ENCODE assay signal across 8 cellular contexts in the genomic region with DNA sequence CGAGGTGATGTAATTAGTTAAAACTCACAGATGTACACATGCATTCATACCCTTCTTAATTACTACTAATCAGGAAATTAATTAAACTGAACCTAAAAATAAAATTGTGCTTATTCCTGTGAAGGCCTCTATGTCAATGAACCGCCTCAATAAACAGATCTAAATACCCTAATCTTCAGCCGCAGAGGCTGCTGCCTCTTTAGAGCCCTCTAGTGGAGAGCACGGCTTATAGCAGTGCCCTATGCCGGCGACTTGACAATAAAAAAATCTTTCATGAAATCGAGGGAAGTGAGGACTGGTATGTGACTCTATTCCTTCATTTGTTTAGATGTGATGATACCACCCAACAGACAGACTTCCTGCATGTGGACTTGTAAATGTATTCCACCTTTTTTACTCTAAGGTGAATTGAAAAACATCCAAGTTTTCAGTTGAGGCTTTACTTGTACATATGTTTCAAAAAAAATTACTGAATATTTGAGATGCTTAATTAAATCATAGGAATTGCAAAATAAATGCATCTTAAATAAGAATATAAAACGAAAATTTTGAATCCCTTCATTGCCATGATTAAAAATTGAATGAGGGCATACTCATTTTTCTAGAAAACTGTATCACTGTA. TPM values are rescaled to one million over a fixed set of nuclear protein-coding genes. Genes with fewer than 3 reads are reported as not detected.
DNase-seq lines count a peak whose midpoint lies in the region; ATAC-seq and TF ChIP-seq lines count a peak whose summit lies in the region.

No MANE protein-coding gene starts in this region.

- H3K4me1 ChIP-seq in liver (ENCODE audit: control insufficient read depth in 4 of 4, insufficient read depth in 4 of 4, low read length in 3 of 4): no peaks in the 10 kb centered on the region
- H3K4me1 ChIP-seq in thyroid gland: no peaks in the 10 kb centered on the region

- peak; percentile 77 to 82 for TF ChIP-seq RAD21 in liver (IDR thresholded peaks at IDR 0.05)

- peak; percentile 96 for TF ChIP-seq CTCF in RWPE1 (conservative IDR thresholded peaks at IDR 0.05; ENCODE audit: low read depth)
- peak; percentile 88 for TF ChIP-seq CTCF in liver (IDR thresholded peaks at IDR 0.05; ENCODE audit: low read depth, low read length, missing input control)
- TF ChIP-seq CTCF in thyroid gland (IDR thresholded peaks at IDR 0.05): peak; percentile 64 to 95 (median 82)

- H3K27me3 ChIP-seq in liver (ENCODE audit: control insufficient read depth in 4 of 4, insufficient read depth in 4 of 4, low read length in 3 of 4) (no peaks in the 10 kb centered on the region), thyroid gland (no peaks in the 10 kb centered on the region)

- H3K27ac ChIP-seq in RWPE1 (no peak overlapping the region), caudate nucleus (ENCODE audit: low read depth, low read length) (no peak overlapping the region), liver (ENCODE audit: low read depth in 1 of 2, low read length in 2 of 2) (no peak overlapping the region), thyroid gland (no peak overlapping the region)

- ATAC-seq in GM21737 (IDR thresholded peaks at IDR 0.05; ENCODE audit: unreplicated experiment): peak; percentile 94

- peak; percentile 31 for DNase-seq in activated naive CD4-positive, alpha-beta T cell treated with Interleukin-2 at 50 U/mL for 16 hours
- DNase-seq in activated naive CD4-positive, alpha-beta T cell (lab: John Stamatoyannopoulos, UW): no peak
- peak; percentile 55 for DNase-seq in HT1080 (ENCODE audit: low read depth)
- peak; percentile 30 for DNase-seq in RWPE1 (ENCODE audit: low spot score)
- DNase-seq in caudate nucleus (lab: John Stamatoyannopoulos, UW): peak in 31 of 61 donors; percentile 0 to 49 (median 9)
- peak; percentile 47 to 61 for DNase-seq in thyroid gland

- CTCF ChIA-PET in RWPE1 (lab: Yijun Ruan, JAX): interaction anchor here (0.6 kb wide), 1 partner anchor 385 kb away, joined by 3 read pairs; no protein-coding TSS in a partner anchor

- H3K9me3 ChIP-seq in liver (ENCODE audit: control insufficient read depth in 4 of 4, low read length in 3 of 4): no peaks in the 10 kb centered on the region
- no peaks in the 10 kb centered on the region for H3K9me3 ChIP-seq in thyroid gland

- POLR2A ChIA-PET in RWPE1 (lab: Yijun Ruan, JAX; ENCODE audit: low non-redundant PET): no interaction called here

- H3K4me3 ChIP-seq in liver (ENCODE audit: low read depth in 1 of 3, low read length in 3 of 3) (no peak overlapping the region), thyroid gland (replicated peaks in 1 of 3) (no peak overlapping the region)

- H3K9ac ChIP-seq in liver (ENCODE audit: low read depth in 1 of 2, low read length in 2 of 2): no peak overlapping the region

- no peak for TF ChIP-seq POLR2A in thyroid gland (IDR thresholded peaks at IDR 0.05)

- intact Hi-C loops in thyroid gland (cut with DNase I): no loop called here

- WGBS in liver: 17% methylated on average over 8 of the region's 8 CpGs
- 25 to 30% methylated on average over 8 of the region's 8 CpGs for whole genome bisulfite sequencing in thyroid gland, 2 donors

- H3K36me3 ChIP-seq in liver (ENCODE audit: control insufficient read depth in 4 of 4, insufficient read depth in 3 of 4, low read depth in 1 of 4, low read length in 3 of 4): no peaks in the 10 kb centered on the region
- no peaks in the 10 kb centered on the region for H3K36me3 ChIP-seq in thyroid gland

TF ChIP-seq in liver, 16 proteins besides CTCF, POLR2A, EP300 and RAD21:
- TF ChIP-seq RXRA (IDR thresholded peaks at IDR 0.05) (peak in 1 of 2 donors; percentile 49), HNF4A (conservative IDR thresholded peaks at IDR 0.05) (no peak), NR2F2 (IDR thresholded peaks at IDR 0.05) (no peak), YY1 (IDR thresholded peaks at IDR 0.05) (no peak)
- TF ChIP-seq, protein P1, sequence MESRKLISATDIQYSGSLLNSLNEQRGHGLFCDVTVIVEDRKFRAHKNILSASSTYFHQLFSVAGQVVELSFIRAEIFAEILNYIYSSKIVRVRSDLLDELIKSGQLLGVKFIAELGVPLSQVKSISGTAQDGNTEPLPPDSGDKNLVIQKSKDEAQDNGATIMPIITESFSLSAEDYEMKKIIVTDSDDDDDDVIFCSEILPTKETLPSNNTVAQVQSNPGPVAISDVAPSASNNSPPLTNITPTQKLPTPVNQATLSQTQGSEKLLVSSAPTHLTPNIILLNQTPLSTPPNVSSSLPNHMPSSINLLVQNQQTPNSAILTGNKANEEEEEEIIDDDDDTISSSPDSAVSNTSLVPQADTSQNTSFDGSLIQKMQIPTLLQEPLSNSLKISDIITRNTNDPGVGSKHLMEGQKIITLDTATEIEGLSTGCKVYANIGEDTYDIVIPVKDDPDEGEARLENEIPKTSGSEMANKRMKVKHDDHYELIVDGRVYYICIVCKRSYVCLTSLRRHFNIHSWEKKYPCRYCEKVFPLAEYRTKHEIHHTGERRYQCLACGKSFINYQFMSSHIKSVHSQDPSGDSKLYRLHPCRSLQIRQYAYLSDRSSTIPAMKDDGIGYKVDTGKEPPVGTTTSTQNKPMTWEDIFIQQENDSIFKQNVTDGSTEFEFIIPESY (IDR thresholded peaks at IDR 0.05): no peak
- TF ChIP-seq, protein P2, sequence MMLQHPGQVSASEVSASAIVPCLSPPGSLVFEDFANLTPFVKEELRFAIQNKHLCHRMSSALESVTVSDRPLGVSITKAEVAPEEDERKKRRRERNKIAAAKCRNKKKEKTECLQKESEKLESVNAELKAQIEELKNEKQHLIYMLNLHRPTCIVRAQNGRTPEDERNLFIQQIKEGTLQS (IDR thresholded peaks at IDR 0.05): no peak

RNA-seq across cellular contexts. Expression of a gene that starts 8.3 kb away (rescaled TPM):
- total RNA-seq in HT1080 (2014; rRNA removed; shearing (Covaris generic)): not detected in 2 replicates
- 0.09 and 0.10 TPM in 2 replicates for polyA plus RNA-seq in HT1080 (2015; cell fraction: cytosol; rRNA removed)
- polyA plus RNA-seq in HT1080 (2015; cell fraction: nucleus; rRNA removed): 0.08 and 0.33 TPM in 2 replicates
- 1 to 10 TPM; 1.6 to 2.7 TPM for total RNA-seq in liver
- polyA plus RNA-seq in liver: under 1 TPM; 0.44 to 0.73 TPM
- 10 to 100 TPM; 27.3 to 41.6 (median 35.4) TPM for total RNA-seq in thyroid gland

Comparison
In these comparisons a context has a peak if more than half of its experiments do, and no peak if none do; other contexts are left out.
1. DNase-seq: peak in activated naive CD4-positive, alpha-beta T cell treated with Interleukin-2 at 50 U/mL for 16 hours (single experiment), HT1080 (single experiment), RWPE1 (single experiment), caudate nucleus (31 of 61) and thyroid gland (2 of 2); none in activated naive CD4-positive, alpha-beta T cell (0 of 4).
2. RNA of a gene that starts 8.3 kb away (total RNA-seq): 27.3 to 41.6 TPM in thyroid gland; 1.6 to 2.7 TPM in liver and not detected in HT1080; every median in the first group is over 4 times any median in the second.
3. Peak in every context shown above with its lines, with median percentiles within 50 percentile points of each other: CTCF ChIP-seq.